Comparison of ENCODE assay signal across 10 cellular contexts in the genomic region with DNA sequence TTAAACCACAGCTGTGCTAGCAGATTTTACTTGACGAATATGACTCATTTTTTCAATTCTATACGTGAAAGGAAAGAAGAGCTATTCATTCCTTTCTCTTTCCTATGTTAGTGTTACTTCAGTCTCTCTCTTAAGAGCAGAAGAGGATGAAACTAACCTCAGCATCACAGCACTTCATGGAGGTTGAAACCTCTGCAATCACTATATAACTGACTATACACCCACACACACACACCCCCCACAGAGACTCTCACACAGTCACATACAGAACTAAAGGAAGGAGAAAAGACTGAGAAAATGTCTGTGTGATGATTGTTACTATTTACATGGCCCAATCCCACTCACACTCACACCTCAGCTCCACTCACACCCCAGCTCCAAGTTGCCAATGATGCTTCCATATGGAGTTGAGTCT.
DNase-seq lines count a peak whose midpoint lies in the region; ATAC-seq and TF ChIP-seq lines count a peak whose summit lies in the region.
"Had no signal": no experiment of that assay in that cellular context is flagged by ENCODE, and none has a peak within 500 bp of the region (broad histone marks: within the 10 kb centered on the region; RNA-seq: fewer than 3 reads in every experiment).

No MANE protein-coding gene starts in this region.

- peak overlapping the region; percentile 27 for H3K27ac Mint-ChIP-seq in activated CD4-positive, alpha-beta T cell treated with anti-CD3 and anti-CD28 coated beads, Interleukin-2, amount 10 ng/mL, durations not matched to agents 24 days and 14 days
- no peak overlapping the region for H3K27ac Mint-ChIP-seq in T-helper 2 cell treated with Interferon-gamma antibody and Interleukin-4, amounts not matched to agents 5 μg/mL and 100 μg/mL, for 36 hours
- H3K27ac Mint-ChIP-seq: mesothelial cell of epicardium had no signal

- intact Hi-C loops in activated CD4-positive, alpha-beta T cell treated with anti-CD3 and anti-CD28 coated beads, Interleukin-2, amount 10 ng/mL, durations not matched to agents 24 days and 14 days (cut with micrococcal nuclease), result loop anchor here (1.0 to 2.0 kb wide), 4 partner anchors 57 to 1067 kb away; no protein-coding TSS in a partner anchor
- intact Hi-C loops in left ventricle myocardium superior (cut with micrococcal nuclease), result no loop called here
- intact Hi-C loops in tibial artery (cut with DNase I; ENCODE audit: low total_unique reads), result no loop called here

- no peaks in the 10 kb centered on the region for H3K9me3 Mint-ChIP-seq in activated CD4-positive, alpha-beta T cell treated with anti-CD3 and anti-CD28 coated beads, Interleukin-2, amount 10 ng/mL, durations not matched to agents 24 days and 14 days
- no peaks in the 10 kb centered on the region for H3K9me3 Mint-ChIP-seq in T-helper 2 cell treated with Interferon-gamma antibody and Interleukin-4, amounts not matched to agents 5 μg/mL and 100 μg/mL, for 36 hours
- H3K9me3 Mint-ChIP-seq: mesothelial cell of epicardium had no signal

- peaks cover 21% of the 10 kb centered on the region for H3K4me1 Mint-ChIP-seq in activated CD4-positive, alpha-beta T cell treated with anti-CD3 and anti-CD28 coated beads, Interleukin-2, amount 10 ng/mL, durations not matched to agents 24 days and 14 days
- peaks cover 18% of the 10 kb centered on the region for H3K4me1 Mint-ChIP-seq in T-helper 2 cell treated with Interferon-gamma antibody and Interleukin-4, amounts not matched to agents 5 μg/mL and 100 μg/mL, for 36 hours (ENCODE audit: low read depth)

- TF ChIP-seq CTCF in tibial artery (IDR thresholded peaks at IDR 0.05), result no peak

- H3K4me3 ChIP-seq in tibial artery, result no peak overlapping the region

- H3K4me3 Mint-ChIP-seq in activated CD4-positive, alpha-beta T cell treated with anti-CD3 and anti-CD28 coated beads, Interleukin-2, amount 10 ng/mL, durations not matched to agents 24 days and 14 days, result no peak overlapping the region
- H3K4me3 Mint-ChIP-seq in T-helper 2 cell treated with Interferon-gamma antibody and Interleukin-4, amounts not matched to agents 5 μg/mL and 100 μg/mL, for 36 hours, result no peak overlapping the region
- H3K4me3 Mint-ChIP-seq: mesothelial cell of epicardium had no signal

- H3K36me3 ChIP-seq in tibial artery, result no peaks in the 10 kb centered on the region

- no peaks in the 10 kb centered on the region for H3K36me3 Mint-ChIP-seq in activated CD4-positive, alpha-beta T cell treated with anti-CD3 and anti-CD28 coated beads, Interleukin-2, amount 10 ng/mL, durations not matched to agents 24 days and 14 days (ENCODE audit: low read depth)
- H3K36me3 Mint-ChIP-seq in T-helper 2 cell treated with Interferon-gamma antibody and Interleukin-4, amounts not matched to agents 5 μg/mL and 100 μg/mL, for 36 hours (ENCODE audit: low read depth), result no peaks in the 10 kb centered on the region
- H3K36me3 Mint-ChIP-seq: mesothelial cell of epicardium had no signal

- peak; percentile 65 for DNase-seq in activated CD4-positive, alpha-beta T cell treated with anti-CD3 and anti-CD28 coated beads, Interleukin-2, amount 10 ng/mL, durations not matched to agents 24 days and 14 days
- DNase-seq in activated CD4-positive, alpha-beta T cell treated with anti-CD3 and anti-CD28 coated beads, Interleukin-2, amount 50 U/mL, for 1 hour, result no peak
- DNase-seq in T-helper 2 cell treated with Interferon-gamma antibody and Interleukin-4, amounts not matched to agents 5 μg/mL and 100 μg/mL, for 36 hours (ENCODE audit: low spot score), result peak; percentile 79
- peak; percentile 76 for DNase-seq in stimulated activated CD8-positive, alpha-beta memory T cell treated with anti-CD3 and anti-CD28 coated beads, Interleukin-4, amount 100 ng/mL, for 48 hours
- DNase-seq in 8988T (no peak), left ventricle myocardium superior (no peak), tibial artery (no peak)
- DNase-seq: NCI-H446 treated with DMSO at 0.1 percent for 48 hours had no signal

- H3K9me3 ChIP-seq in tibial artery, result no peaks in the 10 kb centered on the region

- peaks cover 22% of the 10 kb centered on the region for H3K27me3 Mint-ChIP-seq in activated CD4-positive, alpha-beta T cell treated with anti-CD3 and anti-CD28 coated beads, Interleukin-2, amount 10 ng/mL, durations not matched to agents 24 days and 14 days
- H3K27me3 Mint-ChIP-seq in T-helper 2 cell treated with Interferon-gamma antibody and Interleukin-4, amounts not matched to agents 5 μg/mL and 100 μg/mL, for 36 hours (ENCODE audit: low read depth), result peaks cover 29% of the 10 kb centered on the region

- H3K4me1 ChIP-seq in tibial artery, result no peaks in the 10 kb centered on the region

- no peaks in the 10 kb centered on the region for H3K27me3 ChIP-seq in tibial artery

- H3K27ac ChIP-seq in tibial artery, result no peak overlapping the region

- ATAC-seq in HG02763 (IDR thresholded peaks at IDR 0.05; ENCODE audit: unreplicated experiment) (peak; percentile 79), left ventricle myocardium superior (no peak)

Comparison
In these comparisons a context has a peak if more than half of its experiments do, and no peak if none do; other contexts are left out.
1. DNase-seq: peak in activated CD4-positive, alpha-beta T cell treated with anti-CD3 and anti-CD28 coated beads, Interleukin-2, amount 10 ng/mL, durations not matched to agents 24 days and 14 days (single experiment), T-helper 2 cell treated with Interferon-gamma antibody and Interleukin-4, amounts not matched to agents 5 μg/mL and 100 μg/mL, for 36 hours (single experiment) and stimulated activated CD8-positive, alpha-beta memory T cell treated with anti-CD3 and anti-CD28 coated beads, Interleukin-4, amount 100 ng/mL, for 48 hours (single experiment); none in activated CD4-positive, alpha-beta T cell treated with anti-CD3 and anti-CD28 coated beads, Interleukin-2, amount 50 U/mL, for 1 hour (single experiment), 8988T (single experiment), left ventricle myocardium superior (single experiment) and tibial artery (0 of 2).